Comparison of ENCODE assay signal across 22 cellular contexts in genomic region chr7:84633-85020, GRCh38.
DNase-seq lines count a peak whose midpoint lies in the region; ATAC-seq, FAIRE-seq and TF ChIP-seq lines count a peak whose summit lies in the region.
"Had no signal": no experiment of that assay in that cellular context is flagged by ENCODE, and none has a peak within 500 bp of the region (broad histone marks: within the 10 kb centered on the region; RNA-seq: fewer than 3 reads in every experiment).

No MANE protein-coding gene starts in this region.

- H3K23me2 ChIP-seq in H1 (ENCODE audit: low read depth, low read length), result peaks cover 6% of the 10 kb centered on the region; the same call in 1 of the 2 replicates

- no peaks in the 10 kb centered on the region for H3K36me3 ChIP-seq in heart right ventricle
- H3K36me3 ChIP-seq in H1 (ENCODE audit: control insufficient read depth in 2 of 4, insufficient read depth in 4 of 4, low read length in 3 of 4), result no peaks in the 10 kb centered on the region
- H3K36me3 ChIP-seq in neural progenitor cell, result no peaks in the 10 kb centered on the region

- H4K20me1 ChIP-seq in H1 (replicated peaks in 1 of 2; ENCODE audit: control insufficient read depth in 1 of 2, insufficient read depth in 2 of 2, low read length in 2 of 2) (peaks cover 0 to 4% of the 10 kb centered on the region in 2 experiments), neural progenitor cell (ENCODE audit: low read depth) (no peaks in the 10 kb centered on the region)

- H3K9me3 ChIP-seq in heart right ventricle (no peaks in the 10 kb centered on the region), H1 (ENCODE audit: insufficient read depth in 2 of 2, low read depth in 1 of 2, low read length in 1 of 2) (no peaks in the 10 kb centered on the region), neural progenitor cell (ENCODE audit: low read depth) (no peaks in the 10 kb centered on the region)

- WGBS in heart right ventricle, 2 donors, result 92 to 96% methylated on average over 11 of the region's 11 CpGs
- 91% methylated on average over 11 of the region's 11 CpGs; no CpG with 5 or more reads in 1 of the 2 experiments for WGBS in H1 (ENCODE audit: extremely low coverage in 1 of 2, insufficient coverage in 1 of 2, insufficient read length in 1 of 2, insufficient replicate concordance in 2 of 2, low coverage in 1 of 2, low lambda C conversion rate in 2 of 2, missing lambda C conversion rate in 1 of 2), 2 experiments

- H3K27ac ChIP-seq in heart right ventricle (no peak overlapping the region), H1 (ENCODE audit: low read depth, low read length) (no peak overlapping the region), neural progenitor cell (no peak overlapping the region)
- H3K27ac ChIP-seq: HL-60, KMS-11 had no signal

- H3K4me2 ChIP-seq in H1 (ENCODE audit: insufficient read depth in 1 of 2, low read depth in 2 of 2, low read length in 2 of 2), result no peak overlapping the region
- no peak overlapping the region for H3K4me2 ChIP-seq in neural progenitor cell
- H3K4me2 ChIP-seq: KMS-11 had no signal

- H3K4me3 Mint-ChIP-seq in neural progenitor cell, result no peak overlapping the region
- no peak overlapping the region for H3K4me3 Mint-ChIP-seq in stimulated activated effector memory CD8-positive, alpha-beta T cell treated with anti-CD3 and anti-CD28 coated beads, Interleukin-12 subunit alpha, Interleukin-12 subunit beta, amount 100 ng/mL, for 72 hours
- H3K4me3 Mint-ChIP-seq: H9 had no signal

- H3K9ac ChIP-seq in H1 (replicated peaks in 1 of 4; ENCODE audit: extremely low read depth in 1 of 4, low read depth in 3 of 4, low read length in 3 of 4) (no peak overlapping the region), neural progenitor cell (no peak overlapping the region)
- H3K9ac ChIP-seq: KMS-11 had no signal

- no peak for TF ChIP-seq RAD21 in H1 (IDR thresholded peaks at IDR 0.05 in 1 of 2, conservative IDR thresholded peaks at IDR 0.05 in 1 of 2; ENCODE audit: low read depth in 2 of 2, low read length in 2 of 2)

- peak overlapping the region; percentile 47; the same call in 1 of the 2 replicates for H4K8ac ChIP-seq in H1 (ENCODE audit: extremely low read depth, insufficient read depth, low read length)

- no peak overlapping the region for H4K5ac ChIP-seq in H1 (ENCODE audit: insufficient read length, low read depth, low read length)

- H3K79me2 ChIP-seq in H1 (ENCODE audit: control insufficient read depth in 1 of 2, insufficient read depth in 2 of 2, low read length in 2 of 2) (no peaks in the 10 kb centered on the region), neural progenitor cell (ENCODE audit: low read depth) (no peaks in the 10 kb centered on the region)

- no peak overlapping the region for H3K23ac ChIP-seq in H1 (ENCODE audit: insufficient read length)

- peak overlapping the region; percentile 83; the same call in 1 of the 2 replicates for H2BK5ac ChIP-seq in H1 (ENCODE audit: low read depth, low read length)

- CTCF ChIA-PET in H1 (lab: Charles Lee; ENCODE audit: partially characterized antibody), result interaction anchor here (3.6 kb wide), 1 partner anchor 20 kb away, joined by 11 read pairs; no protein-coding TSS in a partner anchor

- no peak overlapping the region for H3K4ac ChIP-seq in H1 (replicated peaks; ENCODE audit: insufficient read length, low read depth, low read length)

- TF ChIP-seq CTCF in heart right ventricle (IDR thresholded peaks at IDR 0.05) (no peak), H1 (IDR thresholded peaks at IDR 0.05; ENCODE audit: control extremely low read depth in 1 of 3, insufficient read depth in 1 of 3, low read depth in 1 of 3, low read length in 3 of 3) (no peak), neural progenitor cell (IDR thresholded peaks at IDR 0.05) (no peak), D721Med (IDR thresholded peaks at IDR 0.05; ENCODE audit: insufficient read depth, missing control alignments) (no peak)

- H3K9me3 Mint-ChIP-seq in neural progenitor cell, result no peaks in the 10 kb centered on the region
- no peaks in the 10 kb centered on the region for H3K9me3 Mint-ChIP-seq in stimulated activated effector memory CD8-positive, alpha-beta T cell treated with anti-CD3 and anti-CD28 coated beads, Interleukin-12 subunit alpha, Interleukin-12 subunit beta, amount 100 ng/mL, for 72 hours
- H3K9me3 Mint-ChIP-seq: H9 had no signal

- ATAC-seq in heart right ventricle, result no peak
- no peak for ATAC-seq in stimulated activated effector memory CD8-positive, alpha-beta T cell treated with anti-CD3 and anti-CD28 coated beads, Interleukin-12 subunit alpha, Interleukin-12 subunit beta, amount 100 ng/mL, for 72 hours
- ATAC-seq: Panc1 had no signal

- no peak overlapping the region for H3K14ac ChIP-seq in H1 (ENCODE audit: insufficient read length)

- peak; percentile 60 for DNase-seq in cardiac septum (ENCODE audit: low spot score)
- no peak for DNase-seq in heart right ventricle
- DNase-seq in H1 (ENCODE audit: low read depth in 1 of 2, low spot score in 2 of 2), result no peak
- no peak for DNase-seq in neural progenitor cell (ENCODE audit: low spot score)
- no peak for DNase-seq in stimulated activated effector memory CD8-positive, alpha-beta T cell treated with anti-CD3 and anti-CD28 coated beads, Interleukin-12 subunit alpha, Interleukin-12 subunit beta, amount 100 ng/mL, for 72 hours (ENCODE audit: low spot score in 2 of 2)
- no peak for DNase-seq in hippocampal formation (lab: John Stamatoyannopoulos, UW)
- no peak for DNase-seq in dedifferentiated amniotic fluid mesenchymal stem cell (ENCODE audit: extremely low spot score)
- DNase-seq in D721Med (ENCODE audit: insufficient read length, low spot score), result no peak
- DNase-seq: EL, GF-D8, H9, NCI-H1092 treated with DMSO at 0.1 percent for 48 hours, NCI-H1436 treated with DMSO at 0.1 percent for 48 hours, NCI-H1930, NCI-H2227 treated with DMSO at 0.1 percent for 48 hours, NCI-H524, NCI-H774, SIG-M5 had no signal

- H3F3A ChIP-seq in neural progenitor cell (ENCODE audit: low read depth), result no peaks in the 10 kb centered on the region

- no peak for TF ChIP-seq EP300 in H1 (IDR thresholded peaks at IDR 0.05; ENCODE audit: borderline replicate concordance in 1 of 2, low read depth in 2 of 2, low read length in 2 of 2)

- H3K4me1 ChIP-seq in heart right ventricle (peaks cover 4 to 23% (median 13%) of the 10 kb centered on the region in 9 donors), H1 (replicated peaks in 1 of 4; ENCODE audit: control insufficient read depth in 3 of 4, insufficient read depth in 4 of 4, low read length in 3 of 4) (peaks cover 0 to 17% (median 11%) of the 10 kb centered on the region in 4 experiments; a peak in 6 of 7 replicates), neural progenitor cell (peaks cover 16% of the 10 kb centered on the region)

- peaks cover 24% of the 10 kb centered on the region for H3K27me3 Mint-ChIP-seq in neural progenitor cell (ENCODE audit: insufficient read depth, low read depth)

- H3K36me3 Mint-ChIP-seq in neural progenitor cell, result no peaks in the 10 kb centered on the region
- no peaks in the 10 kb centered on the region for H3K36me3 Mint-ChIP-seq in stimulated activated effector memory CD8-positive, alpha-beta T cell treated with anti-CD3 and anti-CD28 coated beads, Interleukin-12 subunit alpha, Interleukin-12 subunit beta, amount 100 ng/mL, for 72 hours

- H3K27ac Mint-ChIP-seq in neural progenitor cell, result peak overlapping the region; percentile 76
- H3K27ac Mint-ChIP-seq in stimulated activated effector memory CD8-positive, alpha-beta T cell treated with anti-CD3 and anti-CD28 coated beads, Interleukin-12 subunit alpha, Interleukin-12 subunit beta, amount 100 ng/mL, for 72 hours, result peak overlapping the region; percentile 2

- no peak overlapping the region for H3K56ac ChIP-seq in H1 (replicated peaks; ENCODE audit: insufficient read length, low read depth, low read length)

- H3K79me1 ChIP-seq in H1 (ENCODE audit: low read depth, low read length), result peaks cover 2% of the 10 kb centered on the region; the same call in 1 of the 2 replicates

- H2BK120ac ChIP-seq in H1 (replicated peaks; ENCODE audit: low read depth, low read length), result no peak overlapping the region

- H3K4me1 Mint-ChIP-seq in neural progenitor cell, result peaks cover 60% of the 10 kb centered on the region
- peaks cover 13% of the 10 kb centered on the region for H3K4me1 Mint-ChIP-seq in stimulated activated effector memory CD8-positive, alpha-beta T cell treated with anti-CD3 and anti-CD28 coated beads, Interleukin-12 subunit alpha, Interleukin-12 subunit beta, amount 100 ng/mL, for 72 hours

- POLR2A ChIA-PET in H1 (lab: Charles Lee; ENCODE audit: partially characterized antibody), result no interaction called here

- H3K27me3 ChIP-seq in heart right ventricle (peaks cover 0 to 22% (median 9%) of the 10 kb centered on the region in 7 donors), H1 (replicated peaks in 1 of 4; ENCODE audit: control insufficient read depth in 3 of 4, extremely low read depth in 1 of 4, insufficient read depth in 3 of 4, low read length in 3 of 4) (peaks cover 0 to 2% (median 0%) of the 10 kb centered on the region in 4 experiments; a peak in 1 of 7 replicates), neural progenitor cell (no peaks in the 10 kb centered on the region)

- intact Hi-C loops in cardiac septum (cut with DNase I), result loop anchor here (1.0 kb wide), 1 partner anchor 34 kb away; no protein-coding TSS in a partner anchor
- intact Hi-C loops in heart right ventricle (cut with DNase I), result no loop called here

- no peak overlapping the region; the same call in 1 of the 2 replicates for H3K18ac ChIP-seq in H1 (ENCODE audit: extremely low read depth, low read length)

- no peak overlapping the region for H2BK12ac ChIP-seq in H1 (ENCODE audit: low read depth, low read length)

- H2BK15ac ChIP-seq in H1 (ENCODE audit: low read length), result no peak overlapping the region

- no peak for TF ChIP-seq POLR2A in H1 (IDR thresholded peaks at IDR 0.05; ENCODE audit: control extremely low read depth in 1 of 2, low read depth in 2 of 2, low read length in 2 of 2)

- peak overlapping the region; percentile 45 for H4K91ac ChIP-seq in H1 (replicated peaks; ENCODE audit: insufficient read length, low read length)

- FAIRE-seq in H1 (lab: Jason Lieb, UNC), result no peak
- no peak for FAIRE-seq in D721Med (lab: Jason Lieb, UNC)
- FAIRE-seq: A204.1 had no signal

- H3K4me3 ChIP-seq in heart right ventricle (no peak overlapping the region), H1 (ENCODE audit: extremely low read depth in 1 of 4, insufficient read depth in 2 of 4, low read depth in 3 of 4, low read length in 4 of 4) (no peak overlapping the region), neural progenitor cell (no peak overlapping the region)

- H2BK20ac ChIP-seq in H1 (ENCODE audit: low read length), result no peak overlapping the region

- H2AFZ ChIP-seq in H1 (ENCODE audit: low read length) (no peak overlapping the region), neural progenitor cell (replicated peaks) (no peak overlapping the region)

- H2AK5ac ChIP-seq in H1 (ENCODE audit: low read depth, low read length), result no peak overlapping the region

TF ChIP-seq in H1, 55 proteins besides CTCF, POLR2A, EP300 and RAD21 (continues in another document):
- TF ChIP-seq GABPA (IDR thresholded peaks at IDR 0.05; ENCODE audit: borderline replicate concordance, insufficient read depth, low read length) (no peak), GTF2F1 (IDR thresholded peaks at IDR 0.05; ENCODE audit: borderline replicate concordance, low read depth, low read length) (no peak), POU5F1 (IDR thresholded peaks at IDR 0.05; ENCODE audit: low read depth, low read length) (no peak), TCF12 (IDR thresholded peaks at IDR 0.05; ENCODE audit: low read depth, low read length) (no peak)
